Comparison of ENCODE assay signal across 9 cellular contexts in genomic region chr3:134371542-134372324, GRCh38. TPM values are rescaled to one million over a fixed set of nuclear protein-coding genes. Genes with fewer than 3 reads are reported as not detected.
A peak's percentile ranks its signal among the peaks of the same experiment; 100 is the strongest.
DNase-seq lines count a peak whose midpoint lies in the region; ATAC-seq and TF ChIP-seq lines count a peak whose summit lies in the region.
"Had no signal": no experiment of that assay in that cellular context is flagged by ENCODE, and none has a peak within 500 bp of the region (broad histone marks: within the 10 kb centered on the region; RNA-seq: fewer than 3 reads in every experiment).

No MANE protein-coding gene starts in this region.

- no TSS peak for BruUV-seq in PC-9 (replicated peaks; lab: Mats Ljungman, UMichigan)

- H3K4me3 Mint-ChIP-seq in osteocyte (ENCODE audit: unreplicated experiment), result peak overlapping the region; percentile 96

- H3K27me3 ChIP-seq in BJ (ENCODE audit: control insufficient read depth, insufficient read depth, low read length), result no peaks in the 10 kb centered on the region
- H3K27me3 ChIP-seq in PC-9 (ENCODE audit: insufficient read depth, low read depth), result no peaks in the 10 kb centered on the region

- peak; percentile 21; the same call in 1 of the 2 replicates for TF ChIP-seq CTCF in BJ (IDR thresholded peaks at IDR 0.05; ENCODE audit: insufficient read depth, low read depth, low read length)
- no peak for TF ChIP-seq CTCF in PC-9 (conservative IDR thresholded peaks at IDR 0.05)
- no peak for TF ChIP-seq CTCF in fibroblast of mammary gland (conservative IDR thresholded peaks at IDR 0.05; ENCODE audit: control insufficient read depth, insufficient read depth, low read depth, low read length)
- TF ChIP-seq CTCF in osteocyte (IDR thresholded peaks at IDR 0.05), result peak; percentile 36

- H2AFZ ChIP-seq in PC-9, result no peak overlapping the region

- DNase-seq in BJ (ENCODE audit: low read depth), result no peak
- DNase-seq in PC-9, result no peak
- peak; percentile 42 for DNase-seq in fibroblast of mammary gland (ENCODE audit: low read depth)
- DNase-seq in osteocyte (ENCODE audit: extremely low spot score, unreplicated experiment), result no peak
- no peak for DNase-seq in activated CD4-positive, alpha-beta T cell treated with anti-CD3 and anti-CD28 coated beads, Interleukin-2, amount 50 U/mL, for 48 hours
- DNase-seq in cortex of kidney (lab: John Stamatoyannopoulos, UW), result no peak
- no peak for DNase-seq in iPS-NIHi11 (ENCODE audit: low spot score)
- DNase-seq: KBM-7 had no signal

- peak overlapping the region; percentile 98 for H3K4me2 ChIP-seq in PC-9

- no peak for ATAC-seq in GM21381 (IDR thresholded peaks at IDR 0.05; ENCODE audit: unreplicated experiment)

- no peaks in the 10 kb centered on the region for H3K27me3 Mint-ChIP-seq in osteocyte (ENCODE audit: unreplicated experiment)

- H3K27ac Mint-ChIP-seq in osteocyte (ENCODE audit: unreplicated experiment), result peak overlapping the region; percentile 97

- CTCF ChIA-PET in BJ (lab: Yijun Ruan, JAX), result interaction anchor here (0.6 to 11.6 kb wide), 10 partner anchors 14 to 589 kb away, joined by 3 to 84 read pairs (median 4); no protein-coding TSS in a partner anchor
- CTCF ChIA-PET in PC-9 (lab: Charles Lee), result interaction anchor here (0.6 to 1.0 kb wide), 3 partner anchors 8 to 90 kb away, joined by 3 to 4 read pairs (median 3); no protein-coding TSS in a partner anchor

- intact Hi-C loops in PC-9 (cut with micrococcal nuclease; ENCODE audit: unreplicated experiment), result no loop called here

- no peaks in the 10 kb centered on the region for H3K9me3 Mint-ChIP-seq in osteocyte (ENCODE audit: unreplicated experiment)

- peaks cover 70% of the 10 kb centered on the region for H3K4me1 ChIP-seq in PC-9 (replicated peaks; ENCODE audit: insufficient read depth)

- no peaks in the 10 kb centered on the region for H3K9me2 ChIP-seq in PC-9 (ENCODE audit: insufficient read depth)

- POLR2A ChIA-PET in BJ (lab: Charles Lee), result interaction anchor here (1.1 to 1.8 kb wide), 5 partner anchors 14 to 102 kb away, joined by 3 to 10 read pairs (median 4); no protein-coding TSS in a partner anchor
- POLR2A ChIA-PET in PC-9 (lab: Charles Lee; ENCODE audit: unreplicated experiment), result interaction anchor here (0.6 to 0.8 kb wide), 2 partner anchors 60 to 919 kb away, joined by 5 to 7 read pairs; no protein-coding TSS in a partner anchor

- H3K36me3 Mint-ChIP-seq in osteocyte (ENCODE audit: unreplicated experiment), result peaks cover 39% of the 10 kb centered on the region

- H4K20me1 ChIP-seq in PC-9 (ENCODE audit: insufficient read depth), result peaks cover 57% of the 10 kb centered on the region

- peaks cover 85% of the 10 kb centered on the region for H3K79me2 ChIP-seq in PC-9 (ENCODE audit: low read depth)

- H3F3A ChIP-seq in PC-9 (ENCODE audit: insufficient read depth, low read depth), result peaks cover 84% of the 10 kb centered on the region

- peak overlapping the region; percentile 97 for H3K4me3 ChIP-seq in BJ (ENCODE audit: low read depth, low read length)
- peak overlapping the region; percentile 100 for H3K4me3 ChIP-seq in PC-9
- peak overlapping the region; percentile 88 for H3K4me3 ChIP-seq in fibroblast of mammary gland (ENCODE audit: control insufficient read depth, low read depth, low read length)

- no peaks in the 10 kb centered on the region for H3K9me3 ChIP-seq in PC-9 (ENCODE audit: insufficient read depth, low read depth)

- peaks cover 67% of the 10 kb centered on the region for H3K4me1 Mint-ChIP-seq in osteocyte (ENCODE audit: unreplicated experiment)

- H3K27ac ChIP-seq in PC-9, result peak overlapping the region; percentile 98

- peaks cover 49% of the 10 kb centered on the region for H3K36me3 ChIP-seq in BJ (ENCODE audit: control insufficient read depth, insufficient read depth, low read length)
- peaks cover 65% of the 10 kb centered on the region for H3K36me3 ChIP-seq in PC-9 (ENCODE audit: low read depth)

RNA-seq across cellular contexts. Expression of gene AMOTL2, which starts 2.5 kb away (rescaled TPM):
- 122 and 199 TPM in 2 replicates for polyA plus RNA-seq in BJ (2011; rRNA removed)
- polyA minus RNA-seq in BJ (2011; rRNA and poly(A)+ RNA removed), result 180 and 200 TPM in 2 replicates
- total RNA-seq in PC-9 (2021) (147 and 221 TPM in 2 replicates), osteocyte (195 and 199 TPM in 2 replicates)

Comparison
In these comparisons a context has a peak if more than half of its experiments do, and no peak if none do; other contexts are left out.
1. CTCF ChIP-seq: peak in BJ (single experiment) and osteocyte (single experiment); none in PC-9 (single experiment) and fibroblast of mammary gland (single experiment).
2. Peak in every context shown above with its lines, with median percentiles within 50 percentile points of each other: H3K4me3 ChIP-seq.